ENCODE assay signal across 34 cellular contexts in genomic region chr12:5451251-5451650, GRCh38. TPM values are rescaled to one million over a fixed set of nuclear protein-coding genes. Genes with fewer than 3 reads are reported as not detected.
"Had no signal": no experiment of that assay in that cellular context is flagged by ENCODE, and none has a peak within 500 bp of the region (broad histone marks: within the 10 kb centered on the region; RNA-seq: fewer than 3 reads in every experiment).

No MANE protein-coding gene starts in this region.

- H3K4me3 ChIP-seq: ascending aorta, breast epithelium, cardiac muscle cell, coronary artery, dorsolateral prefrontal cortex had no signal

- H3K4me3 Mint-ChIP-seq: activated B cell treated with CpG ODN at 0.5 μM for 24 hours; activated CD8-positive, alpha-beta T cell treated with anti-CD3 and anti-CD28 coated beads for 36 hours; activated naive CD8-positive, alpha-beta T cell; activated T-cell treated with anti-CD3 and anti-CD28 coated beads, Interleukin-2, amount 50 U/mL, for 4 hours; activated T-helper 17 cell treated with anti-CD3 and anti-CD28 coated beads, Interleukin-2, amount 50 U/mL, for 72 hours; brain; dendritic cell treated with granulocyte-macrophage colony-stimulating factor and Interleukin-4, amounts not matched to agents 40 ng/mL and 50 ng/mL, for 4 days; endodermal cell; T-helper 17 cell; T-helper 2 cell treated with Interferon-gamma antibody and Interleukin-4, amounts not matched to agents 5 μg/mL and 100 μg/mL, for 36 hours had no signal

- H3K36me3 Mint-ChIP-seq: activated naive CD8-positive, alpha-beta T cell; brain had no signal

- H3K9me3 Mint-ChIP-seq: activated B cell treated with CpG ODN at 0.5 μM for 24 hours; activated CD8-positive, alpha-beta T cell treated with anti-CD3 and anti-CD28 coated beads for 36 hours; activated T-cell treated with anti-CD3 and anti-CD28 coated beads, Interleukin-2, amount 50 U/mL, for 4 hours; activated T-helper 17 cell treated with anti-CD3 and anti-CD28 coated beads, Interleukin-2, amount 50 U/mL, for 72 hours; dendritic cell treated with granulocyte-macrophage colony-stimulating factor and Interleukin-4, amounts not matched to agents 40 ng/mL and 50 ng/mL, for 4 days; endodermal cell; T-helper 2 cell treated with Interferon-gamma antibody and Interleukin-4, amounts not matched to agents 5 μg/mL and 100 μg/mL, for 36 hours had no signal

- H3K4me1 Mint-ChIP-seq: activated T-helper 17 cell treated with anti-CD3 and anti-CD28 coated beads, Interleukin-2, amount 50 U/mL, for 72 hours; T-helper 17 cell had no signal

- DNase-seq: activated B cell treated with CpG ODN at 0.5 μM for 24 hours; activated CD4-positive, alpha-beta T cell treated with anti-CD3 and anti-CD28 coated beads for 48 hours; activated CD4-positive, alpha-beta T cell treated with anti-CD3 and anti-CD28 coated beads, Interleukin-2, amount 50 U/mL, for 1 hour; activated CD4-positive, alpha-beta T cell treated with anti-CD3 and anti-CD28 coated beads, Interleukin-2, amount 50 U/mL, for 48 hours; activated CD8-positive, alpha-beta memory T cell treated with anti-CD3 and anti-CD28 coated beads for 24 hours; activated CD8-positive, alpha-beta T cell treated with anti-CD3 and anti-CD28 coated beads for 36 hours; activated effector memory CD4-positive, alpha-beta T cell treated with Interleukin-2 at 50 U/mL for 16 hours; activated gamma-delta T cell treated with Interleukin-2 at 50 U/mL for 16 hours; activated naive CD4-positive, alpha-beta T cell treated with anti-CD3 and anti-CD28 coated beads, Interleukin-2, amount 50 U/mL, for 16 hours; activated naive CD4-positive, alpha-beta T cell treated with Interleukin-2 at 50 U/mL for 16 hours; activated T-cell treated with anti-CD3 and anti-CD28 coated beads, Interleukin-2, amount 50 U/mL, for 4 hours; amygdala; central memory CD4-positive, alpha-beta T cell; cerebellar nuclear complex; dorsolateral prefrontal cortex; effector memory CD4-positive, alpha-beta T cell; endodermal cell; foreskin fibroblast; head of caudate nucleus; T-helper 1 cell; T-helper 17 cell; T1000; WERI-Rb-1 had no signal

- H3K27ac Mint-ChIP-seq: activated B cell treated with CpG ODN at 0.5 μM for 24 hours; activated CD8-positive, alpha-beta T cell treated with anti-CD3 and anti-CD28 coated beads for 36 hours; activated naive CD8-positive, alpha-beta T cell; activated T-helper 17 cell treated with anti-CD3 and anti-CD28 coated beads, Interleukin-2, amount 50 U/mL, for 72 hours; brain; dendritic cell treated with granulocyte-macrophage colony-stimulating factor and Interleukin-4, amounts not matched to agents 40 ng/mL and 50 ng/mL, for 4 days; endodermal cell; T-helper 17 cell; T-helper 2 cell treated with Interferon-gamma antibody and Interleukin-4, amounts not matched to agents 5 μg/mL and 100 μg/mL, for 36 hours had no signal

- ATAC-seq: activated CD4-positive, CD25-positive, alpha-beta regulatory T cell treated with anti-CD3 and anti-CD28 coated beads, Interleukin-2, amount 50 U/mL, for 24 hours; activated CD8-positive, alpha-beta T cell treated with anti-CD3 and anti-CD28 coated beads for 36 hours; activated T-cell treated with anti-CD3 and anti-CD28 coated beads, Interleukin-2, amount 50 U/mL, for 4 hours; activated T-helper 17 cell treated with anti-CD3 and anti-CD28 coated beads, Interleukin-2, amount 50 U/mL, for 72 hours; esophagus mucosa; T-helper 17 cell had no signal

- H3K27me3 Mint-ChIP-seq: activated T-helper 17 cell treated with anti-CD3 and anti-CD28 coated beads, Interleukin-2, amount 50 U/mL, for 72 hours had no signal

RNA-seq across cellular contexts. Expression of gene NTF3, which starts 19.3 kb away (rescaled TPM):
- total RNA-seq: activated B cell treated with CpG ODN at 0.5 μM for 24 hours; activated CD8-positive, alpha-beta T cell treated with anti-CD3 and anti-CD28 coated beads for 36 hours; activated T-cell treated with anti-CD3 and anti-CD28 coated beads, Interleukin-2, amount 50 U/mL, for 4 hours; activated T-helper 17 cell treated with anti-CD3 and anti-CD28 coated beads, Interleukin-2, amount 50 U/mL, for 72 hours; T-helper 17 cell had no signal
